ENCODE assay signal across 8 cellular contexts in genomic region chr2:38720613-38721241, GRCh38. TPM values are rescaled to one million over a fixed set of nuclear protein-coding genes. Genes with fewer than 3 reads are reported as not detected.
A peak's percentile ranks its signal among the peaks of the same experiment; 100 is the strongest.
DNase-seq lines count a peak whose midpoint lies in the region; ATAC-seq, FAIRE-seq and TF ChIP-seq lines count a peak whose summit lies in the region.

No MANE protein-coding gene starts in this region.

- TF ChIP-seq EP300 in GM12878 (IDR thresholded peaks at IDR 0.05; ENCODE audit: borderline replicate concordance in 1 of 2, control insufficient read depth in 1 of 2, low read depth in 2 of 2, low read length in 2 of 2) = no peak; a peak in 1 of 4 replicates

- no peak for ATAC-seq in CD8-positive, alpha-beta T cell
- ATAC-seq in GM12878 (peak; percentile 56), aorta (ENCODE audit: low FRiP score) (peak; percentile 88)

- no peak overlapping the region for H3K27ac ChIP-seq in CD8-positive, alpha-beta T cell (ENCODE audit: low read depth, low read length)
- H3K27ac ChIP-seq in KMS-11 = no peak overlapping the region
- no peak overlapping the region for H3K27ac ChIP-seq in GM12878 (ENCODE audit: control insufficient read depth, insufficient read depth)
- peak overlapping the region in 1 of 2 donors; percentile 19 for H3K27ac ChIP-seq in aorta (ENCODE audit: low read depth in 1 of 2, low read length in 2 of 2)

- peak overlapping the region; percentile 25 for H3K27ac Mint-ChIP-seq in CD8-positive, alpha-beta T cell

- CTCF ChIA-PET in CD8-positive, alpha-beta T cell (lab: Charles Lee) = interaction anchor here (12.9 kb wide), 1 partner anchor 138 kb away, joined by 155 read pairs; no protein-coding TSS in a partner anchor
- CTCF ChIA-PET in GM12878 (lab: Yijun Ruan, JAX) = interaction anchor here (1.5 to 18.7 kb wide), 3 partner anchors 50 to 143 kb away, joined by 4 to 370 read pairs (median 177); partner anchors contain the start of gene HNRNPLL

- H3K79me2 ChIP-seq in KMS-11 (ENCODE audit: insufficient read depth, low read depth) (0 out of 2 replicates have a peak, but pooled peaks cover 3% of the 10 kb centered on the region), GM12878 (ENCODE audit: control insufficient read depth, insufficient read depth, low read length) (no peaks in the 10 kb centered on the region)

- no peaks in the 10 kb centered on the region for H3K9me3 ChIP-seq in CD8-positive, alpha-beta T cell (ENCODE audit: low read length)
- no peaks in the 10 kb centered on the region for H3K9me3 ChIP-seq in GM12878 (replicated peaks; ENCODE audit: control insufficient read depth, insufficient read depth, low read length)
- H3K9me3 ChIP-seq in aorta (ENCODE audit: control insufficient read depth, low read length) = no peaks in the 10 kb centered on the region

- H4K20me1 ChIP-seq in KMS-11 (ENCODE audit: insufficient read depth) = no peaks in the 10 kb centered on the region
- H4K20me1 ChIP-seq in GM12878 (ENCODE audit: control insufficient read depth, insufficient read depth) = no peaks in the 10 kb centered on the region

- SMC1A ChIA-PET in GM12878 (lab: Charles Lee; ENCODE audit: uncharacterized antibody, unreplicated experiment) = interaction anchor here (1.0 to 9.9 kb wide), 4 partner anchors 11 to 141 kb away, joined by 3 to 201 read pairs (median 65); no protein-coding TSS in a partner anchor

- BruUV-seq in GM12878 (replicated peaks; lab: Mats Ljungman, UMichigan) = no TSS peak

- H2AFZ ChIP-seq in KMS-11 (ENCODE audit: low read depth) (no peak overlapping the region), GM12878 (ENCODE audit: control insufficient read depth, low read depth, low read length) (no peak overlapping the region; the same call in 1 of the 2 replicates)

- POLR2A ChIA-PET in CD8-positive, alpha-beta T cell (lab: Charles Lee) = no interaction called here
- POLR2A ChIA-PET in GM12878 (lab: Charles Lee) = interaction anchor here (0.5 to 3.1 kb wide), 4 partner anchors 11 to 161 kb away, joined by 3 to 18 read pairs (median 6); partner anchors contain the start of gene HNRNPLL

- intact Hi-C loops in CD8-positive, alpha-beta T cell (cut with DNase I, micrococcal nuclease) = loop anchor here (5.0 kb wide), 2 partner anchors 38 to 53 kb away; partner anchors contain the start of gene GALM (in 1 of the 2)
- intact Hi-C loops in GM12878 (cut with micrococcal nuclease; ENCODE audit: unreplicated experiment) (no loop called here), aorta (cut with DNase I) (loop anchor here in 1 of 2 donors (5.0 kb wide), 2 partner anchors 118 to 138 kb away; partner anchors contain the start of gene HNRNPLL)

- H3K9me3 Mint-ChIP-seq in CD8-positive, alpha-beta T cell = peaks cover 2% of the 10 kb centered on the region

- H3K9ac ChIP-seq in KMS-11 (no peak overlapping the region), GM12878 (ENCODE audit: control insufficient read depth, insufficient read depth, low read length) (no peak overlapping the region)

- H3K36me3 ChIP-seq in CD8-positive, alpha-beta T cell (ENCODE audit: insufficient read depth, low read length) = peaks cover 5% of the 10 kb centered on the region
- H3K36me3 ChIP-seq in KMS-11 (ENCODE audit: insufficient read depth) = 0 out of 2 replicates have a peak, but pooled peaks cover 2% of the 10 kb centered on the region
- no peaks in the 10 kb centered on the region for H3K36me3 ChIP-seq in GM12878 (ENCODE audit: control insufficient read depth in 2 of 2, insufficient read depth in 2 of 2, low read length in 1 of 2)
- H3K36me3 ChIP-seq in aorta (ENCODE audit: control insufficient read depth in 1 of 2, insufficient read depth in 2 of 2, low read length in 1 of 2) = peaks cover 0 to 1% of the 10 kb centered on the region in 2 donors

- in situ Hi-C loops in GM12878 (cut with MboI) = loop anchor here (5.0 kb wide), 1 partner anchor 113 kb away; no protein-coding TSS in a partner anchor

- H3K36me3 Mint-ChIP-seq in CD8-positive, alpha-beta T cell = peaks cover 12% of the 10 kb centered on the region

- peaks cover 13% of the 10 kb centered on the region for H3K4me1 ChIP-seq in CD8-positive, alpha-beta T cell (ENCODE audit: insufficient read depth, low read length)
- H3K4me1 ChIP-seq in KMS-11 (ENCODE audit: low read depth, poor library complexity, severe bottlenecking) (peaks cover 62% of the 10 kb centered on the region), GM12878 (ENCODE audit: control insufficient read depth, insufficient read depth, low read length) (peaks cover 33% of the 10 kb centered on the region), aorta (ENCODE audit: control insufficient read depth in 1 of 2, insufficient read depth in 2 of 2, low read length in 2 of 2) (no peaks in the 10 kb centered on the region)

- no peak overlapping the region for H3K4me3 ChIP-seq in CD8-positive, alpha-beta T cell (ENCODE audit: low read depth, low read length)
- no peak overlapping the region for H3K4me3 ChIP-seq in KMS-11 (IDR thresholded peaks at IDR 0.05; ENCODE audit: insufficient read depth, low read depth, low read length)
- H3K4me3 ChIP-seq in GM12878 = no peak overlapping the region
- no peak overlapping the region for H3K4me3 ChIP-seq in aorta (ENCODE audit: low read length in 2 of 2)

- RAD21 ChIA-PET in GM12878 (lab: Charles Lee; ENCODE audit: unreplicated experiment) = interaction anchor here (1.4 to 7.1 kb wide), 3 partner anchors 67 to 138 kb away, joined by 4 to 140 read pairs (median 134); partner anchors contain the start of gene HNRNPLL

- 50% methylated on average over 4 of the region's 4 CpGs for WGBS in GM12878 (ENCODE audit: insufficient coverage, insufficient replicate concordance, low lambda C conversion rate, missing lambda C conversion rate)
- 14 to 15% methylated on average over 4 of the region's 4 CpGs for WGBS in aorta, 2 donors

- H3K27me3 ChIP-seq in CD8-positive, alpha-beta T cell (ENCODE audit: insufficient read depth, low read length) = no peaks in the 10 kb centered on the region
- H3K27me3 ChIP-seq in KMS-11 (ENCODE audit: insufficient read depth, low read depth) = no peaks in the 10 kb centered on the region
- H3K27me3 ChIP-seq in GM12878 (replicated peaks in 1 of 2; ENCODE audit: control insufficient read depth in 2 of 2, insufficient read depth in 2 of 2, low read length in 1 of 2) = no peaks in the 10 kb centered on the region
- H3K27me3 ChIP-seq in aorta (ENCODE audit: control insufficient read depth in 1 of 2, insufficient read depth in 2 of 2, low read length in 1 of 2) = no peaks in the 10 kb centered on the region

- TF ChIP-seq RAD21 in GM12878 (IDR thresholded peaks at IDR 0.05; ENCODE audit: insufficient read depth, low read depth, low read length) = no peak

- DNase-seq in CD8-positive, alpha-beta T cell = no peak
- peak; percentile 40 for DNase-seq in GM12878 (ENCODE audit: low read depth, low spot score)
- DNase-seq in kidney tubule cell (ENCODE audit: low spot score) = peak; percentile 100
- peak; percentile 76 to 85 for DNase-seq in aorta
- no peak for DNase-seq in NCI-H2107 (lab: John Stamatoyannopoulos, UW)
- no peak for DNase-seq in NK-92 treated with Interleukin-12 subunit alpha and Interleukin-12 subunit beta, amount 100 ng/mL, for 24 hours (lab: John Stamatoyannopoulos, UW)
- no peak for DNase-seq in NCI-H2107 treated with DMSO at 0.1 percent for 48 hours (lab: John Stamatoyannopoulos, UW; ENCODE audit: unreplicated experiment)

- TF ChIP-seq POLR2A in GM12878 (IDR thresholded peaks at IDR 0.05; ENCODE audit: low read depth, low read length) = no peak

- H3K27me3 Mint-ChIP-seq in CD8-positive, alpha-beta T cell (ENCODE audit: low read depth) = no peaks in the 10 kb centered on the region

- no peak for TF ChIP-seq CTCF in CD8-positive, alpha-beta T cell (IDR thresholded peaks at IDR 0.05)
- TF ChIP-seq CTCF in KMS-11 (conservative IDR thresholded peaks at IDR 0.05; ENCODE audit: low read depth, low read length) (no peak), GM12878 (IDR thresholded peaks at IDR 0.05 in 2 of 3, conservative IDR thresholded peaks at IDR 0.05 in 1 of 3; ENCODE audit: control insufficient read depth in 2 of 3, extremely low read depth in 1 of 3, insufficient read depth in 1 of 3, low read depth in 3 of 3, low read length in 3 of 3) (no peak)

- H3K4me2 ChIP-seq in KMS-11 (peak overlapping the region; percentile 36; the same call in 1 of the 2 replicates), GM12878 (ENCODE audit: control insufficient read depth, insufficient read depth) (no peak overlapping the region)

- H3K4me3 Mint-ChIP-seq in CD8-positive, alpha-beta T cell = no peak overlapping the region

- no peak for FAIRE-seq in GM12878 (lab: Jason Lieb, UNC)

- peaks cover 30% of the 10 kb centered on the region for H3K4me1 Mint-ChIP-seq in CD8-positive, alpha-beta T cell (ENCODE audit: low read depth)

RNA-seq across cellular contexts. Expression of gene SRSF7, which starts 30.4 kb away (rescaled TPM):
- total RNA-seq in CD8-positive, alpha-beta T cell = 100 to 1,000 TPM; 607 to 608 TPM
- total RNA-seq in GM12878 (2013; cell fraction: nucleolus; rRNA removed) = 134 and 148 TPM in 2 replicates
- total RNA-seq in GM12878 (2014; rRNA removed) = 205 and 241 TPM in 2 replicates
- 352 and 361 TPM in 2 replicates for total RNA-seq in GM12878 (2014; rRNA removed; fragmentation: Illumina TruSeq; extraction: Trizol)
- 275 and 278 TPM in 2 replicates for total RNA-seq in GM12878 (2021)
- 276 TPM for polyA plus RNA-seq in GM12878 (2011; ENCODE audit: low read depth)
- polyA plus RNA-seq in GM12878 (2011; rRNA removed) = 538 and 623 TPM in 2 replicates
- 201 and 240 TPM in 2 replicates for polyA plus RNA-seq in GM12878 (2011; cell fraction: cytosol; rRNA removed)
- 731 and 872 TPM in 2 replicates for polyA plus RNA-seq in GM12878 (2011; cell fraction: nucleus; rRNA removed)
- 229 and 278 TPM in 2 replicates for polyA plus RNA-seq in GM12878 (2012)
- polyA plus RNA-seq in GM12878 (2014; fragmentation: Illumina TruSeq; extraction: Trizol) = 315 and 320 TPM in 2 replicates
- 100 to 1,000 TPM; 753 to 785 TPM for polyA plus RNA-seq in GM12878 (2014; fragmentation: Nextera tagmentation; extraction: Ambion mirVana)
- 282 and 313 TPM in 2 replicates for polyA plus RNA-seq in GM12878 (2014; rRNA removed)
- 100 to 1,000 TPM; 456 to 494 TPM for polyA plus RNA-seq in GM12878 (2016; fragmentation: Nextera tagmentation; extraction: Ambion mirVana)
- polyA minus RNA-seq in GM12878 (2011; rRNA and poly(A)+ RNA removed) = 221 and 363 TPM in 2 replicates
- polyA minus RNA-seq in GM12878 (2011; cell fraction: cytosol; rRNA and poly(A)+ RNA removed) = 54.8 and 70.5 TPM in 2 replicates
- polyA minus RNA-seq in GM12878 (2011; cell fraction: nucleus; rRNA and poly(A)+ RNA removed) = 117 and 178 TPM in 2 replicates
- total RNA-seq in aorta = 100 to 1,000 TPM; 117 to 125 TPM
- 100 to 1,000 TPM in 1 of 2 donors, 10 to 100 TPM in 1; 69.2 to 101 TPM for polyA plus RNA-seq in aorta

RNA-seq across cellular contexts. Expression of gene GALM, which starts 54.8 kb away (rescaled TPM):
- total RNA-seq in CD8-positive, alpha-beta T cell = 1 to 10 TPM; 4.4 to 4.7 TPM
- total RNA-seq in GM12878 (2013; cell fraction: nucleolus; rRNA removed) = 17.5 and 23.2 TPM in 2 replicates
- total RNA-seq in GM12878 (2014; rRNA removed) = 1.1 and 1.6 TPM in 2 replicates
- 0.83 and 1.1 TPM in 2 replicates for total RNA-seq in GM12878 (2014; rRNA removed; fragmentation: Illumina TruSeq; extraction: Trizol)
- 1.1 and 1.8 TPM in 2 replicates for total RNA-seq in GM12878 (2021)
- 7.8 TPM for polyA plus RNA-seq in GM12878 (2011; ENCODE audit: low read depth)
- 1.7 and 1.9 TPM in 2 replicates for polyA plus RNA-seq in GM12878 (2011; rRNA removed)
- 1.3 and 1.4 TPM in 2 replicates for polyA plus RNA-seq in GM12878 (2011; cell fraction: cytosol; rRNA removed)
- polyA plus RNA-seq in GM12878 (2011; cell fraction: nucleus; rRNA removed) = 0.34 and 0.66 TPM in 2 replicates
- polyA plus RNA-seq in GM12878 (2012) = 4.3 and 8.5 TPM in 2 replicates
- 0.74 and 1.4 TPM in 2 replicates for polyA plus RNA-seq in GM12878 (2014; fragmentation: Illumina TruSeq; extraction: Trizol)
- polyA plus RNA-seq in GM12878 (2014; fragmentation: Nextera tagmentation; extraction: Ambion mirVana) = 1 to 10 TPM; 1.5 to 1.7 TPM
- 1.1 and 2.0 TPM in 2 replicates for polyA plus RNA-seq in GM12878 (2014; rRNA removed)
- 1 to 10 TPM; 3.9 to 4.0 TPM for polyA plus RNA-seq in GM12878 (2016; fragmentation: Nextera tagmentation; extraction: Ambion mirVana)
- polyA minus RNA-seq in GM12878 (2011; rRNA and poly(A)+ RNA removed) = 1.4 and 2.0 TPM in 2 replicates
- 0.94 TPM in 1 of 2 replicates, not detected in the other for polyA minus RNA-seq in GM12878 (2011; cell fraction: cytosol; rRNA and poly(A)+ RNA removed)
- polyA minus RNA-seq in GM12878 (2011; cell fraction: nucleus; rRNA and poly(A)+ RNA removed) = 1.1 TPM in 2 replicates
- total RNA-seq in aorta = 10 to 100 TPM in 1 of 2 donors, 1 to 10 TPM in 1; 8.6 to 16.4 TPM
- 10 to 100 TPM; 12.7 to 23.3 TPM for polyA plus RNA-seq in aorta

RNA-seq across cellular contexts. Expression of gene GEMIN6, which starts 57.3 kb away (rescaled TPM):
- 1 to 10 TPM; 2.3 TPM for total RNA-seq in CD8-positive, alpha-beta T cell
- 3.4 and 4.3 TPM in 2 replicates for total RNA-seq in GM12878 (2013; cell fraction: nucleolus; rRNA removed)
- total RNA-seq in GM12878 (2014; rRNA removed) (14.2 and 16.6 TPM in 2 replicates), GM12878 (2014; rRNA removed; fragmentation: Illumina TruSeq; extraction: Trizol) (23.8 and 24.1 TPM in 2 replicates), GM12878 (2021) (22.1 and 22.9 TPM in 2 replicates), aorta (1 to 10 TPM; 6.0 to 8.0 TPM)
- 4.8 TPM for polyA plus RNA-seq in GM12878 (2011; ENCODE audit: low read depth)
- polyA plus RNA-seq in GM12878 (2011; rRNA removed) (28.4 and 38.0 TPM in 2 replicates), GM12878 (2014; fragmentation: Illumina TruSeq; extraction: Trizol) (16.6 and 25.6 TPM in 2 replicates), GM12878 (2014; fragmentation: Nextera tagmentation; extraction: Ambion mirVana) (10 to 100 TPM; 63.4 to 67.6 TPM), GM12878 (2014; rRNA removed) (16.3 and 16.6 TPM in 2 replicates), GM12878 (2016; fragmentation: Nextera tagmentation; extraction: Ambion mirVana) (10 to 100 TPM; 31.7 to 40.3 TPM), aorta (1 to 10 TPM; 3.5 to 7.5 TPM)
- polyA plus RNA-seq in GM12878 (2011; cell fraction: cytosol; rRNA removed) = 10.4 and 12.1 TPM in 2 replicates
- 6.0 and 6.3 TPM in 2 replicates for polyA plus RNA-seq in GM12878 (2011; cell fraction: nucleus; rRNA removed)
- 7.9 and 11.0 TPM in 2 replicates for polyA plus RNA-seq in GM12878 (2012)
- polyA minus RNA-seq in GM12878 (2011; rRNA and poly(A)+ RNA removed) = 3.9 and 5.3 TPM in 2 replicates
- polyA minus RNA-seq in GM12878 (2011; cell fraction: cytosol; rRNA and poly(A)+ RNA removed) = 2.9 and 3.3 TPM in 2 replicates
- polyA minus RNA-seq in GM12878 (2011; cell fraction: nucleus; rRNA and poly(A)+ RNA removed) = 1.2 and 2.1 TPM in 2 replicates

Comparison
In these comparisons a context has a peak if more than half of its experiments do, and no peak if none do; other contexts are left out.
1. DNase-seq: peak in GM12878 (single experiment), kidney tubule cell (single experiment) and aorta (2 of 2); none in CD8-positive, alpha-beta T cell (0 of 7), NCI-H2107 (single experiment), NK-92 treated with Interleukin-12 subunit alpha and Interleukin-12 subunit beta, amount 100 ng/mL, for 24 hours (single experiment) and NCI-H2107 treated with DMSO at 0.1 percent for 48 hours (single experiment).